17 cellular contexts compared by ENCODE assay signal in genomic region chr7:15582773-15583172, GRCh38. TPM values are rescaled to one million over a fixed set of nuclear protein-coding genes. Genes with fewer than 3 reads are reported as not detected.
DNase-seq lines count a peak whose midpoint lies in the region; TF ChIP-seq lines count a peak whose summit lies in the region.
"Had no signal": no experiment of that assay in that cellular context is flagged by ENCODE, and none has a peak within 500 bp of the region (broad histone marks: within the 10 kb centered on the region; RNA-seq: fewer than 3 reads in every experiment).

No MANE protein-coding gene starts in this region.

- no peaks in the 10 kb centered on the region for H3K36me3 Mint-ChIP-seq in chondrocyte (ENCODE audit: low read depth)
- H3K36me3 Mint-ChIP-seq in nephron (ENCODE audit: low read depth): no peaks in the 10 kb centered on the region
- no peaks in the 10 kb centered on the region for H3K36me3 Mint-ChIP-seq in type B pancreatic cell
- H3K36me3 Mint-ChIP-seq: CD4-positive, alpha-beta memory T cell had no signal

- H3K27ac Mint-ChIP-seq in chondrocyte (ENCODE audit: unreplicated experiment) (peak overlapping the region; percentile 2), nephron (peak overlapping the region in 2 of 3 experiments; percentile 5 to 13), type B pancreatic cell (no peak overlapping the region)
- H3K27ac Mint-ChIP-seq: CD4-positive, alpha-beta memory T cell; H9 had no signal

- H2BK120ac ChIP-seq in neuronal stem cell (ENCODE audit: low read depth, low read length): no peak overlapping the region

- H2BK12ac ChIP-seq in neuronal stem cell (ENCODE audit: low read length): no peak overlapping the region

- H3K27me3 ChIP-seq in neuronal stem cell (ENCODE audit: control insufficient read depth in 3 of 3, insufficient read depth in 3 of 3, low read depth in 1 of 3, low read length in 3 of 3): no peaks in the 10 kb centered on the region
- H3K27me3 ChIP-seq: BE2C had no signal

- H3K27ac ChIP-seq in neuronal stem cell (replicated peaks; ENCODE audit: low read length): no peak overlapping the region
- H3K27ac ChIP-seq: A549, C4-2B, HL-60 had no signal

- no peak overlapping the region for H2BK15ac ChIP-seq in neuronal stem cell (ENCODE audit: low read length)

- WGBS in neuronal stem cell (ENCODE audit: extremely low coverage in 2 of 2, insufficient read length in 2 of 2, insufficient replicate concordance in 1 of 2), 2 donors: 100% methylated on average over 1 of the region's 1 CpG; no CpG with 5 or more reads in 1 of the 2 donors

- H4K91ac ChIP-seq in neuronal stem cell (ENCODE audit: low read depth, low read length, poor library complexity): no peak overlapping the region

- no peak overlapping the region for H4K8ac ChIP-seq in neuronal stem cell (ENCODE audit: low read depth, low read length)

- no peak overlapping the region for H3K23ac ChIP-seq in neuronal stem cell (ENCODE audit: low read depth, low read length, poor library complexity)

- no peak overlapping the region for H2AFZ ChIP-seq in neuronal stem cell (ENCODE audit: low read length)

- H3K9ac ChIP-seq in neuronal stem cell (ENCODE audit: low read depth, low read length, poor library complexity): no peak overlapping the region

- H3K14ac ChIP-seq in neuronal stem cell (ENCODE audit: low read length): no peak overlapping the region

- DNase-seq in LNCaP clone FGC (ENCODE audit: low read depth): peak; percentile 6
- no peak for DNase-seq in chondrocyte (ENCODE audit: low spot score)
- DNase-seq in NCI-H2029 (lab: John Stamatoyannopoulos, UW): no peak
- DNase-seq in neuronal stem cell (ENCODE audit: low spot score): no peak
- DNase-seq in type B pancreatic cell (ENCODE audit: extremely low spot score, unreplicated experiment): no peak
- no peak for DNase-seq in amygdala (lab: John Stamatoyannopoulos, UW)
- DNase-seq: BE2C; CD4-positive, alpha-beta memory T cell; DMS79; GOT3; H9 had no signal

- H3K9me3 Mint-ChIP-seq in chondrocyte (ENCODE audit: low read depth) (peaks cover 10% of the 10 kb centered on the region), nephron (peaks cover 10% of the 10 kb centered on the region), type B pancreatic cell (peaks cover 7% of the 10 kb centered on the region)

- no peak overlapping the region for H3K4me2 ChIP-seq in neuronal stem cell (ENCODE audit: insufficient read depth, low read length, poor library complexity, severe bottlenecking)
- H3K4me2 ChIP-seq: A549 had no signal

- H3K79me1 ChIP-seq in neuronal stem cell (ENCODE audit: low read depth, low read length): no peaks in the 10 kb centered on the region

- peaks cover 2 to 12% of the 10 kb centered on the region in 2 donors for H3K9me3 ChIP-seq in neuronal stem cell (replicated peaks in 1 of 2; ENCODE audit: control insufficient read depth in 2 of 2, insufficient read depth in 1 of 2, low read depth in 1 of 2, low read length in 2 of 2)
- H3K9me3 ChIP-seq: BE2C had no signal

- no peak overlapping the region for H3K18ac ChIP-seq in neuronal stem cell (ENCODE audit: low read length)

- H3K4me3 ChIP-seq in LNCaP clone FGC (ENCODE audit: low read depth, low read length): no peak overlapping the region
- no peak overlapping the region for H3K4me3 ChIP-seq in neuronal stem cell (ENCODE audit: low read length in 2 of 2)
- H3K4me3 ChIP-seq: A549, GM12878 had no signal

- H2BK5ac ChIP-seq in neuronal stem cell (ENCODE audit: low read length): no peak overlapping the region

- H3K36me3 ChIP-seq in neuronal stem cell (replicated peaks in 1 of 2; ENCODE audit: control insufficient read depth in 2 of 2, insufficient read depth in 2 of 2, low read length in 2 of 2): no peaks in the 10 kb centered on the region
- H3K36me3 ChIP-seq: BE2C had no signal

- H3K4me3 Mint-ChIP-seq in chondrocyte (ENCODE audit: unreplicated experiment): no peak overlapping the region
- H3K4me3 Mint-ChIP-seq in nephron: no peak overlapping the region
- no peak overlapping the region for H3K4me3 Mint-ChIP-seq in type B pancreatic cell
- H3K4me3 Mint-ChIP-seq: CD4-positive, alpha-beta memory T cell; H9 had no signal

- H3K4me1 ChIP-seq in neuronal stem cell (ENCODE audit: control insufficient read depth in 2 of 2, insufficient read depth in 1 of 2, low read depth in 1 of 2, low read length in 2 of 2): no peaks in the 10 kb centered on the region
- H3K4me1 ChIP-seq: A549, BE2C had no signal

- no peak overlapping the region for H3K4ac ChIP-seq in neuronal stem cell (ENCODE audit: low read length)

- no peaks in the 10 kb centered on the region for H3K27me3 Mint-ChIP-seq in chondrocyte (ENCODE audit: low read depth)
- no peaks in the 10 kb centered on the region for H3K27me3 Mint-ChIP-seq in nephron (ENCODE audit: low read depth)
- no peaks in the 10 kb centered on the region for H3K27me3 Mint-ChIP-seq in type B pancreatic cell
- H3K27me3 Mint-ChIP-seq: CD4-positive, alpha-beta memory T cell had no signal

- TF ChIP-seq CTCF in LNCaP clone FGC (IDR thresholded peaks at IDR 0.05; ENCODE audit: control insufficient read depth, extremely low read depth, insufficient read depth): no peak
- TF ChIP-seq CTCF in chondrocyte (IDR thresholded peaks at IDR 0.05): no peak
- no peak for TF ChIP-seq CTCF in nephron (IDR thresholded peaks at IDR 0.05; ENCODE audit: unreplicated experiment in 3 of 3)
- no peak for TF ChIP-seq CTCF in type B pancreatic cell (conservative IDR thresholded peaks at IDR 0.05)

- no peak overlapping the region for H2AK5ac ChIP-seq in neuronal stem cell (ENCODE audit: low read depth, low read length)

- H3K4me1 Mint-ChIP-seq in chondrocyte (ENCODE audit: low read depth) (peaks cover 13% of the 10 kb centered on the region), nephron (peaks cover 5% of the 10 kb centered on the region), type B pancreatic cell (ENCODE audit: unreplicated experiment) (peaks cover 6% of the 10 kb centered on the region)
- H3K4me1 Mint-ChIP-seq: CD4-positive, alpha-beta memory T cell had no signal

RNA-seq across cellular contexts. Expression of gene AGMO, which starts 21.0 kb away (rescaled TPM):
- total RNA-seq in chondrocyte (0.60 to 3.8 TPM (median 0.72 TPM) in 3 replicates), type B pancreatic cell (ENCODE audit: low replicate concordance) (0.41 and 1.0 TPM in 2 replicates)
- polyA plus RNA-seq in neuronal stem cell (2013, experiment 1 of 2): 0.11 TPM
- 0.11 TPM for polyA plus RNA-seq in neuronal stem cell (2013, experiment 2 of 2)
- total RNA-seq: CD4-positive, alpha-beta memory T cell; G401; GM12878 had no signal
- polyA plus RNA-seq: CD4-positive, alpha-beta memory T cell had no signal
